In the genomic region with DNA sequence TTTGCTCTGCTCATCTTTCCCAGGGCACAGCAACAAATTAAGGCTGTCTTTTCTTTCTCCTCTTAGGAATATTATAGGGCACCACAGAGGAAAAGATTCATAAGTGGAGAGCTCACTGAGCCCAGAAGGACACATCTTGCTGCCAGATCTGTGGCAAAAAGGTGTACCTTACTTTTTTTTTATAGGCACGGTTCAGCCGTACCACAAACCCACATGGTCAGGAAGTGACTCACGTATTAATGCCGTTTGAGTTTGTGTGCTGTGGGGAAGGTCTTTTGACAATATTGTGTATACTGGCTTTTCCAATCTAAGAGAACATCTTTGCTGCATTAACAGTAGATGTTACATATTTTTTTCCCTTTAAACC, we compare ENCODE assay signal across 8 cellular contexts.
DNase-seq lines count a peak whose midpoint lies in the region; ATAC-seq and TF ChIP-seq lines count a peak whose summit lies in the region.

No MANE protein-coding gene starts in this region.

- H3K4me3 ChIP-seq in astrocyte of the spinal cord (ENCODE audit: low read depth, low read length) (no peak overlapping the region), muscle layer of duodenum (ENCODE audit: low read depth in 1 of 2, low read length in 2 of 2) (no peak overlapping the region)

- POLR2A ChIA-PET in RWPE1 (lab: Yijun Ruan, JAX; ENCODE audit: low non-redundant PET) = no interaction called here

- TF ChIP-seq CTCF in RWPE1 (conservative IDR thresholded peaks at IDR 0.05; ENCODE audit: low read depth) = no peak
- TF ChIP-seq CTCF in astrocyte of the spinal cord (IDR thresholded peaks at IDR 0.05; ENCODE audit: low read depth, low read length) = no peak

- DNase-seq in COLO668 (lab: John Stamatoyannopoulos, UW; ENCODE audit: unreplicated experiment) (peak; percentile 17), GM19238 (ENCODE audit: insufficient read length, low spot score) (peak; percentile 24), RWPE1 (ENCODE audit: low spot score) (peak; percentile 71), astrocyte of the spinal cord (ENCODE audit: low read depth, low spot score) (peak; percentile 78), NCI-H1048 (lab: John Stamatoyannopoulos, UW) (no peak), DMS114 treated with DMSO at 0.1 percent for 48 hours (lab: John Stamatoyannopoulos, UW; ENCODE audit: unreplicated experiment) (no peak)

- peak; percentile 47 for ATAC-seq in HG03280 (IDR thresholded peaks at IDR 0.05; ENCODE audit: unreplicated experiment)

- CTCF ChIA-PET in RWPE1 (lab: Yijun Ruan, JAX) = interaction anchor here (0.6 to 1.1 kb wide), 6 partner anchors 17 to 276 kb away, joined by 3 to 5 read pairs (median 3); no protein-coding TSS in a partner anchor

- no peaks in the 10 kb centered on the region for H3K9me3 ChIP-seq in muscle layer of duodenum (ENCODE audit: control insufficient read depth in 1 of 2, low read length in 2 of 2)

- H3K27ac ChIP-seq in RWPE1 (no peak overlapping the region), muscle layer of duodenum (ENCODE audit: low read length) (peak overlapping the region; percentile 70)

- H3K4me1 ChIP-seq in muscle layer of duodenum (ENCODE audit: control insufficient read depth in 1 of 2, insufficient read depth in 2 of 2, low read length in 2 of 2) = peaks cover 18 to 24% of the 10 kb centered on the region in 2 donors

- in situ Hi-C loops in astrocyte of the spinal cord (cut with HindIII; ENCODE audit: low sequenced_read_pairs) = no loop called here

- H3K27me3 ChIP-seq in muscle layer of duodenum (ENCODE audit: low read depth, low read length) = no peaks in the 10 kb centered on the region

- no peaks in the 10 kb centered on the region for H3K36me3 ChIP-seq in muscle layer of duodenum (ENCODE audit: control insufficient read depth in 1 of 2, insufficient read depth in 2 of 2, low read length in 2 of 2)

Comparison
In these comparisons a context has a peak if more than half of its experiments do, and no peak if none do; other contexts are left out.
1. DNase-seq: peak in COLO668 (single experiment), GM19238 (single experiment), RWPE1 (single experiment) and astrocyte of the spinal cord (single experiment); none in NCI-H1048 (single experiment) and DMS114 treated with DMSO at 0.1 percent for 48 hours (single experiment).